ENCODE assay signal across 11 cellular contexts in the genomic region with DNA sequence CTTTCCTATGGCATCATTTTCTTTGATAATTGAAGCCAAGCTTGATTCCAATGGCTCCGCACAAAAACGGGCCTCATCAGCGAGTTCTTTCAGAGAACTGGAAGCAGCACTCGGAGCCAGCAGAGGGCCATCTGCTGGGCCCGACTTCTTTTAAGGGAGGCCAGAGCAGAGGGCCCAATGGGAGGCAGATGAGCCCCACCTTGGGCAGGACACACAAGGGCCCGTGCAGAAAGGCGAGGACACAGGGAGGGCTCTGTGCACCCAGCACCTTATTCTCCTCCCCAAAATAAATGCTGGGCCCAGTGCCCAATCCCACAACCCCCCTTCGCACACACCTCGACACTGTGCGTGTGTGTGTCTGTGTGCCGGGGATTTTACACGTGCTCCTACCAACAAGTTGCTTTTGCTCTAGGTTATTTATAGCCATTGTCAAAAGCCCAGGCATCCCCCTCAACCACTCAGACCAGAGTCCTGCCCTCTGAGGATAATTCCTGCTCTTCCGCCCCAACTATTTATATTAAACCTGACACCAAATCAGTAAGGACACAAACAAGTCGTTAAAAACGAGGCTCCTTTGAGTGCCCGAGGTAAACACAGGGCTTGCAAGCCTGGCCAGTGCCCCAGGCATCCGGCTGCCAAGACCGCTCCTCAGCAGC. TPM values are rescaled to one million over a fixed set of nuclear protein-coding genes. Genes with fewer than 3 reads are reported as not detected.
DNase-seq lines count a peak whose midpoint lies in the region; ATAC-seq and TF ChIP-seq lines count a peak whose summit lies in the region.
"Had no signal": no experiment of that assay in that cellular context is flagged by ENCODE, and none has a peak within 500 bp of the region (broad histone marks: within the 10 kb centered on the region; RNA-seq: fewer than 3 reads in every experiment).

No MANE protein-coding gene starts in this region.

- no peak overlapping the region for H4K8ac ChIP-seq in trophoblast cell (ENCODE audit: low read depth, low read length)

- no peaks in the 10 kb centered on the region for H3K27me3 ChIP-seq in trophoblast cell (ENCODE audit: insufficient read depth, low read length)

- H4K91ac ChIP-seq in trophoblast cell (ENCODE audit: low read depth, low read length): no peak overlapping the region

- H2AK5ac ChIP-seq in trophoblast cell (ENCODE audit: low read length): no peak overlapping the region

- H3K79me1 ChIP-seq in trophoblast cell (ENCODE audit: low read length): peaks cover 4% of the 10 kb centered on the region

- H3K18ac ChIP-seq in trophoblast cell (ENCODE audit: low read length): no peak overlapping the region

- DNase-seq in DMS153 (lab: John Stamatoyannopoulos, UW) (peak; percentile 69), NCI-H748 treated with DMSO at 0.1 percent for 48 hours (lab: John Stamatoyannopoulos, UW) (peak; percentile 32), foreskin fibroblast (peak in 1 of 2 donors; percentile 71), trophoblast cell (no peak)
- DNase-seq in activated naive CD4-positive, alpha-beta T cell treated with anti-CD3 and anti-CD28 coated beads, Interleukin-2, amount 50 U/mL, for 16 hours: no peak
- DNase-seq in stimulated activated CD4-positive, alpha-beta T cell treated with anti-CD3 and anti-CD28 coated beads, Interleukin-1b, Interleukin-23, amount 100 ng/mL, for 48 hours: no peak
- DNase-seq: DMS53, NCI-H526, T1000 had no signal

- no peak overlapping the region for H2AFZ ChIP-seq in trophoblast cell (ENCODE audit: insufficient read depth, low read length, poor library complexity)

- H3K9me3 ChIP-seq in trophoblast cell (ENCODE audit: insufficient read depth, low read depth, low read length): no peaks in the 10 kb centered on the region

- peak overlapping the region; percentile 1 for H3K14ac ChIP-seq in trophoblast cell (ENCODE audit: low read length)

- no peak overlapping the region for H2BK120ac ChIP-seq in trophoblast cell (ENCODE audit: insufficient read depth, low read length, poor library complexity)

- peak; percentile 33 for TF ChIP-seq CTCF in foreskin fibroblast (IDR thresholded peaks at IDR 0.05; ENCODE audit: low read depth, low read length)

- no peak for ATAC-seq in GM21367 (IDR thresholded peaks at IDR 0.05; ENCODE audit: unreplicated experiment)
- no peak for ATAC-seq in HG03354 (IDR thresholded peaks at IDR 0.05; ENCODE audit: poor library complexity, severe bottlenecking, unreplicated experiment)

- H3K4me2 ChIP-seq in trophoblast cell (ENCODE audit: low read length): no peak overlapping the region

- no peak overlapping the region for H2BK5ac ChIP-seq in trophoblast cell (ENCODE audit: low read depth, low read length, poor library complexity)

- no CpG with 5 or more reads among the region's 18 CpGs for WGBS in trophoblast cell (ENCODE audit: extremely low coverage, insufficient coverage, insufficient read length)

- no peak overlapping the region for H3K4me3 ChIP-seq in foreskin fibroblast (ENCODE audit: low read depth in 1 of 2, low read length in 2 of 2)
- H3K4me3 ChIP-seq in trophoblast cell (ENCODE audit: low read depth, low read length): no peak overlapping the region

- H4K12ac ChIP-seq in trophoblast cell (ENCODE audit: low read depth, low read length): no peak overlapping the region

- H3K4me1 ChIP-seq in trophoblast cell (ENCODE audit: control insufficient read depth in 1 of 2, insufficient read depth in 2 of 2, low read length in 2 of 2): peaks cover 21 to 30% of the 10 kb centered on the region in 2 experiments

- peaks cover 4% of the 10 kb centered on the region for H3K79me2 ChIP-seq in trophoblast cell (ENCODE audit: control insufficient read depth, insufficient read depth, low read length, poor library complexity)

- H2BK12ac ChIP-seq in trophoblast cell (ENCODE audit: low read length): no peak overlapping the region

- peaks cover 14 to 20% of the 10 kb centered on the region in 2 experiments for H3K36me3 ChIP-seq in trophoblast cell (ENCODE audit: control insufficient read depth in 1 of 2, insufficient read depth in 2 of 2, low read length in 2 of 2)

- no peak overlapping the region for H3K9ac ChIP-seq in trophoblast cell (ENCODE audit: low read length)

- H3K23ac ChIP-seq in trophoblast cell (ENCODE audit: low read length): no peak overlapping the region

- peak overlapping the region; percentile 16 for H3K4ac ChIP-seq in trophoblast cell (ENCODE audit: low read depth, low read length)

- H3K27ac ChIP-seq in trophoblast cell (ENCODE audit: low read depth, low read length): no peak overlapping the region

RNA-seq across cellular contexts. Expression of a gene that starts 6.8 kb away (rescaled TPM):
- 35.5 and 36.3 TPM in 2 replicates for polyA plus RNA-seq in trophoblast cell (2013)

Comparison
In these comparisons a context has a peak if more than half of its experiments do, and no peak if none do; other contexts are left out.
1. DNase-seq: peak in DMS153 (single experiment) and NCI-H748 treated with DMSO at 0.1 percent for 48 hours (single experiment); none in trophoblast cell (0 of 2), activated naive CD4-positive, alpha-beta T cell treated with anti-CD3 and anti-CD28 coated beads, Interleukin-2, amount 50 U/mL, for 16 hours (single experiment) and stimulated activated CD4-positive, alpha-beta T cell treated with anti-CD3 and anti-CD28 coated beads, Interleukin-1b, Interleukin-23, amount 100 ng/mL, for 48 hours (single experiment).